Comparison of ENCODE assay signal across 8 cellular contexts in the genomic region with DNA sequence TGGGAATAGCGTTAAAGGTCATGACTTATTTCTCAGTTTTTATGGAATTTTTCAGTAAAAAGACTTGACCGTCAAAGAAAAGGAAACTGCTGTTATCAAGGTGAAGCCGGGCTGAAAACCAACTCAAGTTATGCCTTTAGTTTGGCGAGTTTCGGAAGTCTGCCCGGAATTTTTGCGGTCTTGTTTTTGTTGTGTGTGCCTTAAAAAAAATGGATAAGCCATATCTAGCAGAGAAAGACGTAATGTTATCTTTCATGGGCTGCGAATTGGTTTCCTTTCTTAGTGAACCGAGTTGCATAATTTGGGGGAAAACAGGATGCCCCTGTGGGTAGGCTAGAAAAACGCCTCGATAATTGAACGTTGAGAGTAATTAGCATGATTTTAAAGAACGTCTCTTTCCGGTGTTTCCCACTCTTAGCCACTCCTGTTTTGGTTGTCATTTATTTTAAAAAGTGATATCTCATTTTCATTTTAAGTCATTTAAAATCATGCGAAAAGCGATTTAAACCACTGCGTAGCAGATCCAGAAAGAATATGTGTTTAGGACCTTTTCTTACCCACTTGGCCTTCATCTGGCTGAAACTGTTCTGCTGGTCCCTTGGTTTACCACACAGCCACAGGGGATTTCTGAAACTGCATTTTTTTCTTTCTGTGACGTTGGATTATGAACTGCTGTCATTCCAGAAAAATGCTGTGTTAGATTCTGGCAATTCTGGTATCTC. TPM values are rescaled to one million over a fixed set of nuclear protein-coding genes. Genes with fewer than 3 reads are reported as not detected.
A peak's percentile ranks its signal among the peaks of the same experiment; 100 is the strongest.
DNase-seq lines count a peak whose midpoint lies in the region; ATAC-seq and TF ChIP-seq lines count a peak whose summit lies in the region.

No MANE protein-coding gene starts in this region.

- H3K27me3 ChIP-seq in NT2/D1 (ENCODE audit: insufficient read depth, insufficient read length), result no peaks in the 10 kb centered on the region

- TF ChIP-seq CTCF in glutamatergic neuron (IDR thresholded peaks at IDR 0.05; ENCODE audit: partially characterized antibody, unreplicated experiment), result no peak

- H3K27ac ChIP-seq in skin epidermis, result peak overlapping the region; percentile 94 to 100 (median 99)

- peaks cover 41% of the 10 kb centered on the region for H3K36me3 ChIP-seq in NT2/D1 (ENCODE audit: insufficient read depth, insufficient read length, low read length)

- H3K27me3 Mint-ChIP-seq in glutamatergic neuron (ENCODE audit: unreplicated experiment), result peaks cover 3% of the 10 kb centered on the region

- peak overlapping the region; percentile 85 for H3K9ac ChIP-seq in NT2/D1 (ENCODE audit: insufficient read length, low read depth)

- peak; percentile 14 for ATAC-seq in GM21825 (IDR thresholded peaks at IDR 0.05; ENCODE audit: unreplicated experiment)

- peaks cover 3% of the 10 kb centered on the region for H3K4me1 ChIP-seq in NT2/D1 (ENCODE audit: insufficient read depth, insufficient read length)

- H3K4me3 Mint-ChIP-seq in glutamatergic neuron (ENCODE audit: unreplicated experiment), result peak overlapping the region; percentile 94

- H3K9me3 Mint-ChIP-seq in glutamatergic neuron (ENCODE audit: unreplicated experiment), result peaks cover 7% of the 10 kb centered on the region

- peak overlapping the region; percentile 37 for H3K27ac Mint-ChIP-seq in glutamatergic neuron (ENCODE audit: unreplicated experiment)

- peak; percentile 53 for DNase-seq in Daoy (ENCODE audit: low read depth)
- no peak for DNase-seq in NT2/D1 (ENCODE audit: low read depth, low spot score)
- DNase-seq in activated gamma-delta T cell treated with anti-CD3 and anti-CD28 coated beads, Interleukin-2, amount 50 U/mL, for 16 hours (ENCODE audit: low read depth), result peak; percentile 25
- DNase-seq in glutamatergic neuron, result no peak
- DNase-seq in HK-2 (ENCODE audit: unreplicated experiment), result no peak
- DNase-seq in HuH-7.5 (ENCODE audit: low spot score), result no peak

- peaks cover 7% of the 10 kb centered on the region for H3K4me1 Mint-ChIP-seq in glutamatergic neuron (ENCODE audit: low read depth, unreplicated experiment)

- H3K4me3 ChIP-seq in NT2/D1 (ENCODE audit: insufficient read length, low read depth) (peak overlapping the region; percentile 67), skin epidermis (peak overlapping the region; percentile 73 to 96 (median 87))

- no peaks in the 10 kb centered on the region for H3K36me3 Mint-ChIP-seq in glutamatergic neuron (ENCODE audit: unreplicated experiment)

- no peaks in the 10 kb centered on the region for H3K9me3 ChIP-seq in NT2/D1 (ENCODE audit: insufficient read depth, low read length)

RNA-seq across cellular contexts. Expression of a gene that starts 1.2 kb away (rescaled TPM):
- 23.2 and 65.5 TPM in 2 replicates for total RNA-seq in Daoy (2014; rRNA removed; shearing (Covaris generic))
- 8.9 TPM for total RNA-seq in glutamatergic neuron (ENCODE audit: unreplicated experiment)

Comparison
In these comparisons a context has a peak if more than half of its experiments do, and no peak if none do; other contexts are left out.
1. DNase-seq: peak in Daoy (single experiment) and activated gamma-delta T cell treated with anti-CD3 and anti-CD28 coated beads, Interleukin-2, amount 50 U/mL, for 16 hours (single experiment); none in NT2/D1 (single experiment), glutamatergic neuron (single experiment), HK-2 (single experiment) and HuH-7.5 (single experiment).